Comparison of ENCODE assay signal across 32 cellular contexts in the genomic region with DNA sequence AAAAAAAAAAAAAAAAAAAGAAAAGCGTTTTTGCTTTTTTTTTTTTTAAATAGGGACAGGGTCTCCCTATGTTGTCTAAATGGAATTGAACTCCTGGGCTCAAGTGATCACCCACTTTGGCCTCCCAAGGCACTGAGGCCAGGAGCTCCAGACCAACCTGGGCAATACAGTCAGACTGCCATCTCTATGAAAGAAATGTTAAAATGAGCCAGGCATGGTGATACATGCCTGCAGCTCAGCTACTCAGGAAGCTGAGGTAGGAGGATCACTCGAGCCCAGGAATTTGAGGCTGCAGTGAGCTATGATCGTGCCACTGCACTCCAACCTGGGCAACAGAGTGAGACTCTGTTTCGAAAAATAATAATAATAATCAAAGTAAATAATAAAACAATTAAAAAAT.
"Had no signal": no experiment of that assay in that cellular context is flagged by ENCODE, and none has a peak within 500 bp of the region (broad histone marks: within the 10 kb centered on the region; RNA-seq: fewer than 3 reads in every experiment).

No MANE protein-coding gene starts in this region.

- H3K27ac ChIP-seq: adrenal gland, body of pancreas, coronary artery, dorsolateral prefrontal cortex, esophagus squamous epithelium, gastroesophageal sphincter, VCaP had no signal

- DNase-seq: activated CD4-positive, alpha-beta T cell treated with anti-CD3 and anti-CD28 coated beads for 48 hours; activated CD4-positive, alpha-beta T cell treated with anti-CD3 and anti-CD28 coated beads, Interleukin-2, amount 50 U/mL, for 1 hour; activated CD4-positive, alpha-beta T cell treated with anti-CD3 and anti-CD28 coated beads, Interleukin-2, amount 50 U/mL, for 48 hours; activated CD8-positive, alpha-beta memory T cell treated with anti-CD3 and anti-CD28 coated beads for 24 hours; activated CD8-positive, alpha-beta memory T cell treated with anti-CD3 and anti-CD28 coated beads, Interleukin-2, amount 50 U/mL, for 4 hours; activated CD8-positive, alpha-beta T cell treated with anti-CD3 and anti-CD28 coated beads for 36 hours; activated effector memory CD4-positive, alpha-beta T cell treated with anti-CD3 and anti-CD28 coated beads, Interleukin-2, amount 50 U/mL, for 16 hours; activated naive CD4-positive, alpha-beta T cell treated with anti-CD3 and anti-CD28 coated beads for 36 hours; activated naive CD8-positive, alpha-beta T cell treated with anti-CD3 and anti-CD28 coated beads for 36 hours; activated naive CD8-positive, alpha-beta T cell treated with anti-CD3 and anti-CD28 coated beads, Interleukin-2, amount 50 U/mL, for 24 hours; activated T-cell treated with anti-CD3 and anti-CD28 coated beads, Interleukin-2, amount 50 U/mL, for 1 hour; activated T-cell treated with anti-CD3 and anti-CD28 coated beads, Interleukin-2, amount 50 U/mL, for 48 hours; adrenal gland; amygdala; aorta; body of pancreas; dorsolateral prefrontal cortex; effector memory CD4-positive, alpha-beta T cell; endodermal cell; esophagus squamous epithelium; foreskin melanocyte; T-helper 2 cell had no signal

- H3K27ac Mint-ChIP-seq: activated CD8-positive, alpha-beta T cell treated with anti-CD3 and anti-CD28 coated beads for 36 hours; activated naive CD4-positive, alpha-beta T cell treated with anti-CD3 and anti-CD28 coated beads for 36 hours; activated naive CD4-positive, alpha-beta T cell treated with anti-CD3 and anti-CD28 coated beads, Interleukin-2, amount 50 U/mL, for 24 hours; activated naive CD8-positive, alpha-beta T cell treated with anti-CD3 and anti-CD28 coated beads for 36 hours; activated naive CD8-positive, alpha-beta T cell treated with anti-CD3 and anti-CD28 coated beads, Interleukin-2, amount 50 U/mL, for 24 hours; activated T-helper 1 cell treated with anti-CD3 and anti-CD28 coated beads, Interleukin-12 subunit alpha, Interleukin-12 subunit beta, Interleukin-2, Interleukin-4 antibody, amounts not matched to agents 30 ng/mL and 10 ng/mL and 1 ng/mL, durations not matched to agents 14 hours and 24 hours and 36 hours; activated T-helper 2 cell treated with anti-CD3 and anti-CD28 coated beads, Interferon-gamma antibody, Interleukin-2, Interleukin-4, amounts not matched to agents 10 μg/mL and 5 μg/mL and 100 μg/mL, durations not matched to agents 14 hours and 24 hours and 36 hours; dendritic cell treated with granulocyte-macrophage colony-stimulating factor and Interleukin-4, amounts not matched to agents 40 ng/mL and 50 ng/mL, for 4 days; endodermal cell; WTC11 had no signal

- H3K4me3 Mint-ChIP-seq: activated CD8-positive, alpha-beta T cell treated with anti-CD3 and anti-CD28 coated beads for 36 hours; activated naive CD4-positive, alpha-beta T cell treated with anti-CD3 and anti-CD28 coated beads for 36 hours; activated naive CD4-positive, alpha-beta T cell treated with anti-CD3 and anti-CD28 coated beads, Interleukin-2, amount 50 U/mL, for 24 hours; activated naive CD8-positive, alpha-beta T cell treated with anti-CD3 and anti-CD28 coated beads for 36 hours; activated naive CD8-positive, alpha-beta T cell treated with anti-CD3 and anti-CD28 coated beads, Interleukin-2, amount 50 U/mL, for 24 hours; activated T-helper 1 cell treated with anti-CD3 and anti-CD28 coated beads, Interleukin-12 subunit alpha, Interleukin-12 subunit beta, Interleukin-2, Interleukin-4 antibody, amounts not matched to agents 30 ng/mL and 10 ng/mL and 1 ng/mL, durations not matched to agents 14 hours and 24 hours and 36 hours; central memory CD8-positive, alpha-beta T cell; dendritic cell treated with granulocyte-macrophage colony-stimulating factor and Interleukin-4, amounts not matched to agents 40 ng/mL and 50 ng/mL, for 4 days; endodermal cell; WTC11 had no signal

- H3K36me3 ChIP-seq: adrenal gland, esophagus squamous epithelium, gastroesophageal sphincter had no signal

- H3K36me3 Mint-ChIP-seq: activated naive CD4-positive, alpha-beta T cell treated with anti-CD3 and anti-CD28 coated beads, Interleukin-2, amount 50 U/mL, for 24 hours; WTC11 had no signal

- H3K9me3 Mint-ChIP-seq: activated naive CD4-positive, alpha-beta T cell treated with anti-CD3 and anti-CD28 coated beads for 36 hours; activated T-helper 1 cell treated with anti-CD3 and anti-CD28 coated beads, Interleukin-12 subunit alpha, Interleukin-12 subunit beta, Interleukin-2, Interleukin-4 antibody, amounts not matched to agents 30 ng/mL and 10 ng/mL and 1 ng/mL, durations not matched to agents 14 hours and 24 hours and 36 hours; activated T-helper 2 cell treated with anti-CD3 and anti-CD28 coated beads, Interferon-gamma antibody, Interleukin-2, Interleukin-4, amounts not matched to agents 10 μg/mL and 5 μg/mL and 100 μg/mL, durations not matched to agents 14 hours and 24 hours and 36 hours; dendritic cell treated with granulocyte-macrophage colony-stimulating factor and Interleukin-4, amounts not matched to agents 40 ng/mL and 50 ng/mL, for 4 days had no signal

- H3K27me3 ChIP-seq: body of pancreas, dorsolateral prefrontal cortex had no signal

- H3K4me1 ChIP-seq: adrenal gland, body of pancreas, gastroesophageal sphincter had no signal

- H3K4me3 ChIP-seq: adrenal gland, body of pancreas, coronary artery, dorsolateral prefrontal cortex, esophagus squamous epithelium, gastroesophageal sphincter had no signal

- ATAC-seq: activated CD4-positive, CD25-positive, alpha-beta regulatory T cell treated with anti-CD3 and anti-CD28 coated beads, Interleukin-2, amount 50 U/mL, for 24 hours; activated CD8-positive, alpha-beta T cell treated with anti-CD3 and anti-CD28 coated beads for 36 hours; activated naive CD8-positive, alpha-beta T cell treated with anti-CD3 and anti-CD28 coated beads, Interleukin-2, amount 50 U/mL, for 24 hours; body of pancreas; gastroesophageal sphincter; WTC11 had no signal

- H3K9me3 ChIP-seq: body of pancreas had no signal

- H3K4me1 Mint-ChIP-seq: activated naive CD4-positive, alpha-beta T cell treated with anti-CD3 and anti-CD28 coated beads, Interleukin-2, amount 50 U/mL, for 24 hours; activated naive CD8-positive, alpha-beta T cell treated with anti-CD3 and anti-CD28 coated beads for 36 hours; activated naive CD8-positive, alpha-beta T cell treated with anti-CD3 and anti-CD28 coated beads, Interleukin-2, amount 50 U/mL, for 24 hours; central memory CD8-positive, alpha-beta T cell; endodermal cell; WTC11 had no signal
